In the genomic region with DNA sequence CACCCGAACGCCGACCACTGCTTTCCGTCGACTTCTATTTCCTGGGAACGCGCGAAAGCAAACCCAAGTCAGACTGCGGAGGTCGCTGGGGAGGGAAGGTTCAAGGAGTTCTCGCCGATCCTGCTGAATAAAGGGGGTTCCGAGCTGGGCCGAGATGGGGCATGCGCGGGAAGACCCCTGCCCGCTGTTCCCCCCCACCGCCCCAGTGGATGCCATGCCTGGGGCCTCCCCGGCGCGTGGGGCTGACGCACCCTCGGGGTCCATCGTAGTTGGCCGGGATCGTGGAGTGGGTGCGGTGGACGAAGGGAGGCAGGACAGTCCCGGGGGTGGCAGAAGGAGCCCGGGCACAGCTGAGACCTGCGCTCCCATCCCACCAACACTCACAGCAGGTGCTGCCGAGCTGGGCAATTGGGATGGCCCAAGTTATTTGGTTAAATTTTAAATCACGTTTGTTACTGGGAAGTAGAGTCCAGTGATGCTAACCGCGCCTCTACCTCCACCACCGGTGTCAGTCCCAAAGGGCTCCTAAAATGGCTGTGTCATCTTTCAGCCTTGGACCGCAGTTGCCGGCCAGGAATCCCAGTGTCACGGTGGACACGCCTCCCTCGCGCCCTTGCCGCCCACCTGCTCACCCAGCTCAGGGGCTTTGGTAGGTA, we compare ENCODE assay signal across 8 cellular contexts. TPM values are rescaled to one million over a fixed set of nuclear protein-coding genes. Genes with fewer than 3 reads are reported as not detected.
DNase-seq lines count a peak whose midpoint lies in the region; ATAC-seq and TF ChIP-seq lines count a peak whose summit lies in the region.

No MANE protein-coding gene starts in this region.

- TF ChIP-seq POLR2A in GM19193 (IDR thresholded peaks at IDR 0.05; ENCODE audit: extremely low read depth, insufficient read depth, insufficient read length): peak; percentile 9

- peaks cover 2% of the 10 kb centered on the region for H3K36me3 ChIP-seq in right atrium auricular region

- H3K4me3 ChIP-seq in right atrium auricular region (peak overlapping the region; percentile 53 to 71), skeletal muscle cell (ENCODE audit: low read depth, low read length) (peak overlapping the region; percentile 59)

- no peaks in the 10 kb centered on the region for H3K27me3 Mint-ChIP-seq in activated CD4-positive, alpha-beta memory T cell treated with anti-CD3 and anti-CD28 coated beads, Interleukin-2, amount 10 ng/mL, durations not matched to agents 7 days and 5 days

- H3K4me1 ChIP-seq in right atrium auricular region: peaks cover 0 to 16% of the 10 kb centered on the region in 2 donors

- no peak for TF ChIP-seq CTCF in right atrium auricular region (IDR thresholded peaks at IDR 0.05)

- no peak for DNase-seq in activated CD4-positive, alpha-beta memory T cell treated with anti-CD3 and anti-CD28 coated beads, Interleukin-2, amount 10 ng/mL, durations not matched to agents 7 days and 5 days
- DNase-seq in right atrium auricular region (ENCODE audit: low spot score) (peak; percentile 56), skeletal muscle cell (ENCODE audit: low read depth) (no peak), NCI-H128 (lab: John Stamatoyannopoulos, UW; ENCODE audit: unreplicated experiment) (no peak), mesenteric fat pad (ENCODE audit: low spot score) (no peak)
- no peak for DNase-seq in effector CD8-positive, alpha-beta T cell (lab: John Stamatoyannopoulos, UW)

- peak overlapping the region; percentile 97 for H3K4me3 Mint-ChIP-seq in activated CD4-positive, alpha-beta memory T cell treated with anti-CD3 and anti-CD28 coated beads, Interleukin-2, amount 10 ng/mL, durations not matched to agents 7 days and 5 days

- H3K9me3 ChIP-seq in right atrium auricular region: no peaks in the 10 kb centered on the region

- ATAC-seq in activated CD4-positive, CD25-positive, alpha-beta regulatory T cell treated with anti-CD3 and anti-CD28 coated beads, Interleukin-2, amount 50 U/mL, for 24 hours: no peak

- H3K27ac Mint-ChIP-seq in activated CD4-positive, alpha-beta memory T cell treated with anti-CD3 and anti-CD28 coated beads, Interleukin-2, amount 10 ng/mL, durations not matched to agents 7 days and 5 days: peak overlapping the region; percentile 100

- POLR2A ChIA-PET in activated CD4-positive, alpha-beta memory T cell treated with anti-CD3 and anti-CD28 coated beads, Interleukin-2, amount 10 ng/mL, durations not matched to agents 7 days and 5 days (lab: Charles Lee): interaction anchor here (0.8 to 5.4 kb wide), 12 partner anchors 8 to 66 kb away, joined by 3 to 116 read pairs (median 4); a partner anchor contains a TSS

- H3K4me1 Mint-ChIP-seq in activated CD4-positive, alpha-beta memory T cell treated with anti-CD3 and anti-CD28 coated beads, Interleukin-2, amount 10 ng/mL, durations not matched to agents 7 days and 5 days: peaks cover 82% of the 10 kb centered on the region

- peaks cover 82% of the 10 kb centered on the region for H3K36me3 Mint-ChIP-seq in activated CD4-positive, alpha-beta memory T cell treated with anti-CD3 and anti-CD28 coated beads, Interleukin-2, amount 10 ng/mL, durations not matched to agents 7 days and 5 days (ENCODE audit: low read depth)

- CTCF ChIA-PET in activated CD4-positive, alpha-beta memory T cell treated with anti-CD3 and anti-CD28 coated beads, Interleukin-2, amount 10 ng/mL, durations not matched to agents 7 days and 5 days (lab: Charles Lee): interaction anchor here (1.1 to 2.6 kb wide), 4 partner anchors 12 to 143 kb away, joined by 3 to 9 read pairs (median 4); no protein-coding TSS in a partner anchor

- no peaks in the 10 kb centered on the region for H3K9me3 Mint-ChIP-seq in activated CD4-positive, alpha-beta memory T cell treated with anti-CD3 and anti-CD28 coated beads, Interleukin-2, amount 10 ng/mL, durations not matched to agents 7 days and 5 days

- H3K27ac ChIP-seq in right atrium auricular region: peak overlapping the region; percentile 69 to 70

- H3K27me3 ChIP-seq in right atrium auricular region: no peaks in the 10 kb centered on the region

RNA-seq across cellular contexts. Expression of a gene that starts 0.7 kb away (rescaled TPM):
- 100 to 1,000 TPM; 682 to 702 TPM for total RNA-seq in activated CD4-positive, alpha-beta memory T cell treated with anti-CD3 and anti-CD28 coated beads, Interleukin-2, amount 10 ng/mL, durations not matched to agents 7 days and 5 days
- 1 to 10 TPM; 6.9 to 8.5 TPM for total RNA-seq in right atrium auricular region
- total RNA-seq in mesenteric fat pad: 60.3 TPM

Comparison
In these comparisons a context has a peak if more than half of its experiments do, and no peak if none do; other contexts are left out.
1. RNA of a gene that starts 0.7 kb away (total RNA-seq): 682 to 702 TPM in activated CD4-positive, alpha-beta memory T cell treated with anti-CD3 and anti-CD28 coated beads, Interleukin-2, amount 10 ng/mL, durations not matched to agents 7 days and 5 days; 60.3 TPM in mesenteric fat pad (single experiment) and 6.9 to 8.5 TPM in right atrium auricular region; every median in the first group is over 10 times any median in the second.